Comparison of ENCODE assay signal across 16 cellular contexts in genomic region chr2:16324971-16325612, GRCh38.
DNase-seq lines count a peak whose midpoint lies in the region; TF ChIP-seq lines count a peak whose summit lies in the region.
"Had no signal": no experiment of that assay in that cellular context is flagged by ENCODE, and none has a peak within 500 bp of the region (broad histone marks: within the 10 kb centered on the region; RNA-seq: fewer than 3 reads in every experiment).

No MANE protein-coding gene starts in this region.

- H3K4me1 Mint-ChIP-seq in Caco-2 (ENCODE audit: low read depth, unreplicated experiment): peaks cover 76% of the 10 kb centered on the region
- peaks cover 36% of the 10 kb centered on the region for H3K4me1 Mint-ChIP-seq in endothelial cell (ENCODE audit: unreplicated experiment)
- peaks cover 64% of the 10 kb centered on the region for H3K4me1 Mint-ChIP-seq in neural crest cell
- H3K4me1 Mint-ChIP-seq: CD4-positive, alpha-beta memory T cell had no signal

- peaks cover 15% of the 10 kb centered on the region for H3F3A ChIP-seq in Loucy (ENCODE audit: low read depth)

- no peaks in the 10 kb centered on the region for H3K79me2 ChIP-seq in Loucy (ENCODE audit: insufficient read depth, low read length)

- H3K4me1 ChIP-seq in Caco-2 (peaks cover 82% of the 10 kb centered on the region), Loucy (ENCODE audit: insufficient read depth, low read length, poor library complexity, severe bottlenecking) (peaks cover 60% of the 10 kb centered on the region)
- H3K4me1 ChIP-seq: Peyer's patch had no signal

- no TSS peak for BruUV-seq in Caco-2 (replicated peaks; lab: Mats Ljungman, UMichigan)

- peaks cover 11% of the 10 kb centered on the region for H3K36me3 Mint-ChIP-seq in Caco-2 (ENCODE audit: insufficient read depth, unreplicated experiment)
- no peaks in the 10 kb centered on the region for H3K36me3 Mint-ChIP-seq in endothelial cell (ENCODE audit: low read depth, unreplicated experiment)
- H3K36me3 Mint-ChIP-seq in neural crest cell (ENCODE audit: low read depth): no peaks in the 10 kb centered on the region
- H3K36me3 Mint-ChIP-seq: CD4-positive, alpha-beta memory T cell had no signal

- H3K27me3 Mint-ChIP-seq in Caco-2 (ENCODE audit: insufficient read depth, unreplicated experiment) (no peaks in the 10 kb centered on the region), endothelial cell (ENCODE audit: unreplicated experiment) (peaks cover 11% of the 10 kb centered on the region), neural crest cell (ENCODE audit: low read depth) (no peaks in the 10 kb centered on the region)
- H3K27me3 Mint-ChIP-seq: CD4-positive, alpha-beta memory T cell had no signal

- H3K9me2 ChIP-seq in Loucy (replicated peaks; ENCODE audit: low read depth, low read length): no peaks in the 10 kb centered on the region

- POLR2A ChIA-PET in Caco-2 (lab: Charles Lee): interaction anchor here (0.6 to 1.2 kb wide), 3 partner anchors 36 to 100 kb away, joined by 3 to 4 read pairs (median 3); no protein-coding TSS in a partner anchor

- DNase-seq in Caco-2: peak; percentile 86 to 90
- DNase-seq in endothelial cell (ENCODE audit: low spot score): no peak
- DNase-seq in neural crest cell (ENCODE audit: low read depth, low spot score): no peak
- no peak for DNase-seq in stimulated activated CD4-positive, alpha-beta T cell treated with anti-CD3 and anti-CD28 coated beads, Interleukin-2, amount 100 ng/mL, for 48 hours
- no peak for DNase-seq in NCI-H1105 (lab: John Stamatoyannopoulos, UW)
- no peak for DNase-seq in activated CD4-positive, alpha-beta T cell treated with anti-CD3 and anti-CD28 coated beads, Interleukin-2, amount 50 U/mL, for 48 hours
- DNase-seq: CD4-positive, alpha-beta memory T cell; GOT3; KBM-7; NCI-H1092 treated with DMSO at 0.1 percent for 48 hours; NCI-H2029 treated with DMSO at 0.1 percent for 48 hours; NCI-H510A; NCI-H748 treated with DMSO at 0.1 percent for 48 hours; Peyer's patch had no signal

- H3K4me3 ChIP-seq in Caco-2 (ENCODE audit: low read depth, low read length) (no peak overlapping the region), Loucy (ENCODE audit: low read length, poor library complexity, severe bottlenecking) (no peak overlapping the region)
- H3K4me3 ChIP-seq: BLaER1 treated with 17β-estradiol and CSF1 and Interleukin-3, amounts not matched to agents 10 nM and 100 nM; Peyer's patch had no signal

- H3K36me3 ChIP-seq in Caco-2 (ENCODE audit: control insufficient read depth, insufficient read depth, low read length) (no peaks in the 10 kb centered on the region), Loucy (ENCODE audit: insufficient read depth, low read length) (no peaks in the 10 kb centered on the region)
- H3K36me3 ChIP-seq: BLaER1 treated with 17β-estradiol and CSF1 and Interleukin-3, amounts not matched to agents 10 nM and 100 nM; Peyer's patch had no signal

- intact Hi-C loops in Caco-2 (cut with micrococcal nuclease; ENCODE audit: unreplicated experiment): loop anchor here (1.0 to 10.0 kb wide), 3 partner anchors 68 to 540 kb away; no protein-coding TSS in a partner anchor

- no peak overlapping the region for H2AFZ ChIP-seq in Loucy (ENCODE audit: low read length)

- TF ChIP-seq CTCF in Caco-2 (IDR thresholded peaks at IDR 0.05; ENCODE audit: insufficient read depth in 1 of 2, low read depth in 1 of 2, low read length in 1 of 2, severe bottlenecking in 1 of 2, unreplicated experiment in 1 of 2) (no peak), Loucy (conservative IDR thresholded peaks at IDR 0.05; ENCODE audit: low read length) (no peak), endothelial cell (IDR thresholded peaks at IDR 0.05; ENCODE audit: unreplicated experiment) (no peak), neural crest cell (conservative IDR thresholded peaks at IDR 0.05) (no peak)

- H3K9me3 ChIP-seq in Caco-2 (no peaks in the 10 kb centered on the region), Loucy (ENCODE audit: insufficient read depth, low read depth, low read length) (no peaks in the 10 kb centered on the region)
- H3K9me3 ChIP-seq: BLaER1 treated with 17β-estradiol and CSF1 and Interleukin-3, amounts not matched to agents 10 nM and 100 nM; Peyer's patch had no signal

- H3K27ac Mint-ChIP-seq in Caco-2 (ENCODE audit: unreplicated experiment) (peak overlapping the region; percentile 90), endothelial cell (ENCODE audit: unreplicated experiment) (peak overlapping the region; percentile 72), neural crest cell (ENCODE audit: unreplicated experiment) (peak overlapping the region; percentile 92)
- H3K27ac Mint-ChIP-seq: CD4-positive, alpha-beta memory T cell had no signal

- peak overlapping the region; percentile 53 for H3K4me2 ChIP-seq in Loucy (ENCODE audit: low read depth, low read length, poor library complexity, severe bottlenecking)

- H3K9me3 Mint-ChIP-seq in Caco-2 (ENCODE audit: unreplicated experiment) (peaks cover 10% of the 10 kb centered on the region), endothelial cell (ENCODE audit: unreplicated experiment) (no peaks in the 10 kb centered on the region), neural crest cell (no peaks in the 10 kb centered on the region)

- H3K9ac ChIP-seq in Loucy (ENCODE audit: low read depth, low read length, poor library complexity, severe bottlenecking): peak overlapping the region; percentile 70
- H3K9ac ChIP-seq: BLaER1 treated with 17β-estradiol and CSF1 and Interleukin-3, amounts not matched to agents 10 nM and 100 nM had no signal

- no peaks in the 10 kb centered on the region for H4K20me1 ChIP-seq in Loucy (ENCODE audit: insufficient read depth, low read length, poor library complexity, severe bottlenecking)
- H4K20me1 ChIP-seq: BLaER1 treated with 17β-estradiol and CSF1 and Interleukin-3, amounts not matched to agents 10 nM and 100 nM had no signal

- CTCF ChIA-PET in Caco-2 (lab: Charles Lee): interaction anchor here (0.9 kb wide), 1 partner anchor 101 kb away, joined by 3 read pairs; no protein-coding TSS in a partner anchor

- H3K27me3 ChIP-seq in Caco-2 (replicated peaks; ENCODE audit: control insufficient read depth, insufficient read depth, low read length) (no peaks in the 10 kb centered on the region), Loucy (ENCODE audit: insufficient read depth, low read length, poor library complexity, severe bottlenecking) (no peaks in the 10 kb centered on the region)
- H3K27me3 ChIP-seq: Peyer's patch had no signal

- H3K4me3 Mint-ChIP-seq in Caco-2 (ENCODE audit: unreplicated experiment): peak overlapping the region; percentile 1
- H3K4me3 Mint-ChIP-seq in endothelial cell (ENCODE audit: unreplicated experiment): no peak overlapping the region
- no peak overlapping the region for H3K4me3 Mint-ChIP-seq in neural crest cell
- H3K4me3 Mint-ChIP-seq: CD4-positive, alpha-beta memory T cell had no signal

Comparison
In these comparisons a context has a peak if more than half of its experiments do, and no peak if none do; other contexts are left out.
1. DNase-seq: peak in Caco-2 (2 of 2); none in endothelial cell (single experiment), neural crest cell (single experiment), stimulated activated CD4-positive, alpha-beta T cell treated with anti-CD3 and anti-CD28 coated beads, Interleukin-2, amount 100 ng/mL, for 48 hours (0 of 2), NCI-H1105 (single experiment) and activated CD4-positive, alpha-beta T cell treated with anti-CD3 and anti-CD28 coated beads, Interleukin-2, amount 50 U/mL, for 48 hours (0 of 2).
2. Peak in every context shown above with its lines, with median percentiles within 50 percentile points of each other: H3K27ac Mint-ChIP-seq.